ENCODE assay signal across 16 cellular contexts in the genomic region with DNA sequence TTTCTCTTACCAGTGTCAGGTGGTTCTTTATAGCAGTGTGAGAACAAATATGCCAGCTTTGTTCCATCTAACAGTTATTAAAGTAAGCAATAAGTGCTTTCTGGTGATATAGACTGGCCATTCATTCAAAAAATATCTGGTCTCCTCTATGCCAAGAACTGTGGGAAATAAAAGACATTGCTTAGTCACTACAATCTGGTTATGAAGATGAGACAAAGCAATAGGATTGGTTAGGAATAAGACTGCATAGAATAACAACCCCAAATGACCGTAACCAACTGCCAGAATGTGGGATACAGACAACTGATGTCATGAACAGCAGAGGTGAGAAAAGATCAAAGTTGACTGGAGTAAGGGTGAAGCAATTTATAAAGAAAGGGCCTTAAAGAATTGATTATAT.
"Had no signal": no experiment of that assay in that cellular context is flagged by ENCODE, and none has a peak within 500 bp of the region (broad histone marks: within the 10 kb centered on the region; RNA-seq: fewer than 3 reads in every experiment).

No MANE protein-coding gene starts in this region.

- H3K4me3 ChIP-seq: gastrocnemius medialis, heart right ventricle, left lung, mucosa of descending colon, psoas muscle, testis had no signal

- DNase-seq: activated CD4-positive, alpha-beta T cell treated with anti-CD3 and anti-CD28 coated beads for 4 hours; activated CD8-positive, alpha-beta T cell treated with anti-CD3 and anti-CD28 coated beads, Interleukin-2, amount 10 ng/mL, durations not matched to agents 7 days and 5 days; activated naive CD4-positive, alpha-beta T cell treated with Interleukin-2 at 50 U/mL for 16 hours; activated naive CD8-positive, alpha-beta T cell treated with anti-CD3 and anti-CD28 coated beads, Interleukin-2, amount 50 U/mL, for 24 hours; effector memory CD8-positive, alpha-beta T cell; gastrocnemius medialis; heart right ventricle; left lung; mucosa of descending colon; natural killer cell; nucleus accumbens; psoas muscle; stimulated activated CD4-positive, alpha-beta T cell treated with anti-CD3 and anti-CD28 coated beads, Interleukin-12 subunit alpha, Interleukin-12 subunit beta, amount 100 ng/mL, for 4 hours; stimulated activated CD4-positive, alpha-beta T cell treated with anti-CD3 and anti-CD28 coated beads, Interleukin-2, amount 100 ng/mL, for 48 hours; testis had no signal

- ATAC-seq: activated CD8-positive, alpha-beta T cell treated with anti-CD3 and anti-CD28 coated beads, Interleukin-2, amount 10 ng/mL, durations not matched to agents 7 days and 5 days; activated naive CD8-positive, alpha-beta T cell treated with anti-CD3 and anti-CD28 coated beads, Interleukin-2, amount 50 U/mL, for 24 hours; effector memory CD8-positive, alpha-beta T cell; gastrocnemius medialis; heart right ventricle; left lung; mucosa of descending colon; natural killer cell; psoas muscle; sciatic nerve had no signal
